18 cellular contexts compared by ENCODE assay signal in genomic region chr1:183093066-183093668, GRCh38.
"Had no signal": no experiment of that assay in that cellular context is flagged by ENCODE, and none has a peak within 500 bp of the region (broad histone marks: within the 10 kb centered on the region; RNA-seq: fewer than 3 reads in every experiment).

No MANE protein-coding gene starts in this region.

- H3K27me3 Mint-ChIP-seq: brain; dendritic cell treated with granulocyte-macrophage colony-stimulating factor and Interleukin-4, amounts not matched to agents 40 ng/mL and 50 ng/mL, for 4 days had no signal

- H3K4me3 Mint-ChIP-seq: activated CD4-positive, alpha-beta memory T cell treated with anti-CD3 and anti-CD28 coated beads for 36 hours; activated T-cell treated with anti-CD3 and anti-CD28 coated beads, Interleukin-2, amount 50 U/mL, for 4 hours; brain; dendritic cell treated with granulocyte-macrophage colony-stimulating factor and Interleukin-4, amounts not matched to agents 40 ng/mL and 50 ng/mL, for 4 days; effector memory CD8-positive, alpha-beta T cell; immature natural killer cell; natural killer cell treated with Interleukin-12 subunit alpha and Interleukin-12 subunit beta and Interleukin-15 and Interleukin-18, amount 100 ng/mL, for 72 hours had no signal

- ATAC-seq: activated naive CD4-positive, alpha-beta T cell treated with anti-CD3 and anti-CD28 coated beads, Interleukin-2, amount 50 U/mL, for 72 hours; activated T-cell treated with anti-CD3 and anti-CD28 coated beads, Interleukin-2, amount 50 U/mL, for 4 hours; effector memory CD8-positive, alpha-beta T cell; left colon; natural killer cell treated with Interleukin-12 subunit alpha and Interleukin-12 subunit beta and Interleukin-15 and Interleukin-18, amount 100 ng/mL, for 72 hours had no signal

- H3K27ac Mint-ChIP-seq: activated CD4-positive, alpha-beta memory T cell treated with anti-CD3 and anti-CD28 coated beads for 36 hours; activated naive CD4-positive, alpha-beta T cell treated with anti-CD3 and anti-CD28 coated beads, Interleukin-2, amount 50 U/mL, for 72 hours; dendritic cell treated with granulocyte-macrophage colony-stimulating factor and Interleukin-4, amounts not matched to agents 40 ng/mL and 50 ng/mL, for 4 days; effector memory CD8-positive, alpha-beta T cell; immature natural killer cell; natural killer cell treated with Interleukin-12 subunit alpha and Interleukin-12 subunit beta and Interleukin-15 and Interleukin-18, amount 100 ng/mL, for 72 hours had no signal

- H3K4me1 Mint-ChIP-seq: immature natural killer cell had no signal

- H3K36me3 Mint-ChIP-seq: activated CD4-positive, alpha-beta memory T cell treated with anti-CD3 and anti-CD28 coated beads for 36 hours; activated naive CD4-positive, alpha-beta T cell treated with anti-CD3 and anti-CD28 coated beads, Interleukin-2, amount 50 U/mL, for 72 hours; brain; immature natural killer cell; natural killer cell treated with Interleukin-12 subunit alpha and Interleukin-12 subunit beta and Interleukin-15 and Interleukin-18, amount 100 ng/mL, for 72 hours had no signal

- H3K27me3 ChIP-seq: stomach, tibial artery had no signal

- H3K9me3 Mint-ChIP-seq: activated CD4-positive, alpha-beta memory T cell treated with anti-CD3 and anti-CD28 coated beads for 36 hours; activated naive CD4-positive, alpha-beta T cell treated with anti-CD3 and anti-CD28 coated beads, Interleukin-2, amount 50 U/mL, for 72 hours; activated T-cell treated with anti-CD3 and anti-CD28 coated beads, Interleukin-2, amount 50 U/mL, for 4 hours; brain; dendritic cell treated with granulocyte-macrophage colony-stimulating factor and Interleukin-4, amounts not matched to agents 40 ng/mL and 50 ng/mL, for 4 days; effector memory CD8-positive, alpha-beta T cell; immature natural killer cell; natural killer cell treated with Interleukin-12 subunit alpha and Interleukin-12 subunit beta and Interleukin-15 and Interleukin-18, amount 100 ng/mL, for 72 hours had no signal

- H3K4me3 ChIP-seq: prostate gland, stomach, tibial artery had no signal

- H3K9me3 ChIP-seq: prostate gland, stomach, tibial artery had no signal

- H3K36me3 ChIP-seq: prostate gland, stomach, tibial artery had no signal

- DNase-seq: activated CD4-positive, alpha-beta memory T cell treated with anti-CD3 and anti-CD28 coated beads for 36 hours; activated CD4-positive, alpha-beta T cell treated with anti-CD3 and anti-CD28 coated beads for 1 hour; activated effector memory CD4-positive, alpha-beta T cell treated with anti-CD3 and anti-CD28 coated beads, Interleukin-2, amount 50 U/mL, for 16 hours; activated T-cell treated with anti-CD3 and anti-CD28 coated beads, Interleukin-2, amount 50 U/mL, for 4 hours; amniotic stem cell; effector memory CD8-positive, alpha-beta T cell; glutamatergic neuron; immature natural killer cell; left colon; nucleus accumbens; stimulated activated CD4-positive, alpha-beta T cell treated with anti-CD3 and anti-CD28 coated beads, Interleukin-4, amount 100 ng/mL, for 1 hour; stomach; tibial artery had no signal

- H3K27ac ChIP-seq: prostate gland, tibial artery had no signal
